7 cellular contexts compared by ENCODE assay signal in genomic region chr21:46227811-46228344, GRCh38. TPM values are rescaled to one million over a fixed set of nuclear protein-coding genes. Genes with fewer than 3 reads are reported as not detected.
DNase-seq lines count a peak whose midpoint lies in the region; ATAC-seq and TF ChIP-seq lines count a peak whose summit lies in the region.

No MANE protein-coding gene starts in this region.

- H3K4me1 Mint-ChIP-seq in activated CD4-positive, alpha-beta memory T cell treated with anti-CD3 and anti-CD28 coated beads for 36 hours (ENCODE audit: low read depth), result peaks cover 33% of the 10 kb centered on the region

- ATAC-seq in left ventricle myocardium superior (peak; percentile 6), HG03342 (IDR thresholded peaks at IDR 0.05; ENCODE audit: unreplicated experiment) (no peak)

- intact Hi-C loops in activated CD4-positive, alpha-beta memory T cell treated with anti-CD3 and anti-CD28 coated beads for 36 hours (cut with micrococcal nuclease), result loop anchor here (1.0 to 5.0 kb wide), 4 partner anchors 58 to 586 kb away; partner anchors contain the start of genes PCBP3, PCNT and YBEY
- intact Hi-C loops in left ventricle myocardium superior (cut with micrococcal nuclease) (no loop called here), posterior vena cava (cut with DNase I) (loop anchor here (5.0 to 10.0 kb wide), 2 partner anchors 73 to 256 kb away; partner anchors contain the start of gene FTCD (in 1 of the 2))

- peaks cover 27 to 35% (median 32%) of the 10 kb centered on the region in 3 donors for H3K4me1 ChIP-seq in skeletal muscle tissue (ENCODE audit: control insufficient read depth in 3 of 3, insufficient read depth in 3 of 3, low read length in 3 of 3)

- peak overlapping the region; percentile 86 to 92 (median 87) for H3K9ac ChIP-seq in skeletal muscle tissue (ENCODE audit: low read depth in 1 of 3, low read length in 3 of 3)

- peaks cover 0 to 8% (median 4%) of the 10 kb centered on the region in 3 donors for H3K36me3 ChIP-seq in skeletal muscle tissue (ENCODE audit: control insufficient read depth in 3 of 3, insufficient read depth in 3 of 3, low read length in 3 of 3)

- H3K36me3 Mint-ChIP-seq in activated CD4-positive, alpha-beta memory T cell treated with anti-CD3 and anti-CD28 coated beads for 36 hours, result peaks cover 10% of the 10 kb centered on the region

- no peaks in the 10 kb centered on the region for H3K27me3 ChIP-seq in HL-60 (ENCODE audit: insufficient read depth, poor library complexity, severe bottlenecking)
- no peaks in the 10 kb centered on the region for H3K27me3 ChIP-seq in skeletal muscle tissue (ENCODE audit: control insufficient read depth in 3 of 3, insufficient read depth in 3 of 3, low read length in 3 of 3)

- TF ChIP-seq CTCF in HL-60 (IDR thresholded peaks at IDR 0.05; ENCODE audit: insufficient read depth, low read length), result no peak

- H3K4me3 Mint-ChIP-seq in activated CD4-positive, alpha-beta memory T cell treated with anti-CD3 and anti-CD28 coated beads for 36 hours, result peak overlapping the region; percentile 76

- DNase-seq in HL-60 (ENCODE audit: low read depth in 1 of 2, low spot score in 1 of 2), result no peak
- no peak for DNase-seq in activated CD4-positive, alpha-beta memory T cell treated with anti-CD3 and anti-CD28 coated beads for 36 hours
- DNase-seq in left ventricle myocardium superior, result no peak
- DNase-seq in RKO (ENCODE audit: low spot score), result no peak
- no peak for DNase-seq in posterior vena cava (ENCODE audit: low spot score)

- H3K27ac Mint-ChIP-seq in activated CD4-positive, alpha-beta memory T cell treated with anti-CD3 and anti-CD28 coated beads for 36 hours, result no peak overlapping the region

- no peaks in the 10 kb centered on the region for H3K9me3 Mint-ChIP-seq in activated CD4-positive, alpha-beta memory T cell treated with anti-CD3 and anti-CD28 coated beads for 36 hours

- H3K9me3 ChIP-seq in skeletal muscle tissue (ENCODE audit: control insufficient read depth in 3 of 3, low read length in 3 of 3), result no peaks in the 10 kb centered on the region

- H3K4me3 ChIP-seq in HL-60 (replicated peaks; ENCODE audit: insufficient read depth, low read length) (peak overlapping the region; percentile 95), skeletal muscle tissue (ENCODE audit: low read length in 3 of 3) (peak overlapping the region; percentile 79 to 93 (median 90))

- POLR2A ChIA-PET in activated CD4-positive, alpha-beta memory T cell treated with anti-CD3 and anti-CD28 coated beads for 36 hours (lab: Charles Lee), result interaction anchor here (0.6 to 0.9 kb wide), 3 partner anchors 57 to 349 kb away, joined by 3 read pairs; no protein-coding TSS in a partner anchor

- peak overlapping the region; percentile 56 for H3K27ac ChIP-seq in HL-60 (replicated peaks)
- peak overlapping the region; percentile 85 for H3K27ac ChIP-seq in skeletal muscle tissue (ENCODE audit: low read depth, low read length)

- CTCF ChIA-PET in activated CD4-positive, alpha-beta memory T cell treated with anti-CD3 and anti-CD28 coated beads for 36 hours (lab: Charles Lee), result interaction anchor here (0.6 to 2.5 kb wide), 3 partner anchors 9 to 95 kb away, joined by 3 to 13 read pairs (median 4); no protein-coding TSS in a partner anchor

- H3K27me3 Mint-ChIP-seq in activated CD4-positive, alpha-beta memory T cell treated with anti-CD3 and anti-CD28 coated beads for 36 hours, result no peaks in the 10 kb centered on the region

RNA-seq across cellular contexts. Expression of gene LSS, which starts 0.7 kb away (rescaled TPM):
- total RNA-seq in activated CD4-positive, alpha-beta memory T cell treated with anti-CD3 and anti-CD28 coated beads for 36 hours, result 10 to 100 TPM; 22.7 to 22.8 TPM
- total RNA-seq in left ventricle myocardium superior, result 58.3 TPM
- 14.1 TPM for total RNA-seq in skeletal muscle tissue
- 10 to 100 TPM; 42.5 to 65.0 TPM for total RNA-seq in posterior vena cava

RNA-seq across cellular contexts. Expression of gene SPATC1L, which starts 43.6 kb away (rescaled TPM):
- total RNA-seq in activated CD4-positive, alpha-beta memory T cell treated with anti-CD3 and anti-CD28 coated beads for 36 hours, result 1 to 10 TPM; 5.7 to 6.7 TPM
- total RNA-seq in left ventricle myocardium superior (12.0 TPM), skeletal muscle tissue (1.6 TPM), posterior vena cava (10 to 100 TPM in 1 of 2 donors, 1 to 10 TPM in 1; 8.4 to 10.9 TPM)

RNA-seq across cellular contexts. Expression of gene MCM3AP, which starts 57.5 kb away (rescaled TPM):
- total RNA-seq in activated CD4-positive, alpha-beta memory T cell treated with anti-CD3 and anti-CD28 coated beads for 36 hours, result 100 to 1,000 TPM; 117 to 126 TPM
- total RNA-seq in left ventricle myocardium superior, result 62.9 TPM
- total RNA-seq in skeletal muscle tissue, result 237 TPM
- 10 to 100 TPM; 60.2 to 62.4 TPM for total RNA-seq in posterior vena cava

RNA-seq across cellular contexts. Expression of gene YBEY, which starts 58.3 kb away (rescaled TPM):
- 10 to 100 TPM; 14.4 to 14.8 TPM for total RNA-seq in activated CD4-positive, alpha-beta memory T cell treated with anti-CD3 and anti-CD28 coated beads for 36 hours
- 18.3 TPM for total RNA-seq in left ventricle myocardium superior
- total RNA-seq in skeletal muscle tissue, result 32.9 TPM
- total RNA-seq in posterior vena cava, result 1 to 10 TPM; 8.4 to 9.3 TPM
